Comparison of ENCODE assay signal across 1 cellular context in genomic region chr20:50186987-50187402, GRCh38.
TF ChIP-seq lines count a peak whose summit lies in the region.

No MANE protein-coding gene starts in this region.

TF ChIP-seq in H1, 55 proteins besides CTCF, POLR2A, EP300 and RAD21:
- TF ChIP-seq MAX (IDR thresholded peaks at IDR 0.05) (peak; percentile 53; the same call in 1 of the 2 replicates), RNF2 (IDR thresholded peaks at IDR 0.05; ENCODE audit: borderline replicate concordance, low read depth, low read length, missing control alignments, poor library complexity, severe bottlenecking) (no peak)
